7 cellular contexts compared by ENCODE assay signal in genomic region chr1:234326493-234327366, GRCh38. TPM values are rescaled to one million over a fixed set of nuclear protein-coding genes. Genes with fewer than 3 reads are reported as not detected.
A peak's percentile ranks its signal among the peaks of the same experiment; 100 is the strongest.
DNase-seq lines count a peak whose midpoint lies in the region; ATAC-seq, FAIRE-seq and TF ChIP-seq lines count a peak whose summit lies in the region.

No MANE protein-coding gene starts in this region.

- peak overlapping the region in 1 of 3 donors; percentile 19 for H3K4me3 ChIP-seq in liver (ENCODE audit: low read depth in 1 of 3, low read length in 3 of 3)

- peak overlapping the region; percentile 86 for H3K4me3 Mint-ChIP-seq in activated B cell treated with CpG ODN at 0.5 μM for 24 hours

- peak; percentile 41 for DNase-seq in GM12891 (ENCODE audit: insufficient read length, low spot score)
- DNase-seq in NCI-H1105 treated with DMSO at 0.1 percent for 48 hours (lab: John Stamatoyannopoulos, UW) = peak; percentile 37
- DNase-seq in activated B cell treated with CpG ODN at 0.5 μM for 24 hours = peak; percentile 35
- DNase-seq in cerebellum (ENCODE audit: low spot score) = peak; percentile 67
- DNase-seq in stimulated activated CD4-positive, alpha-beta T cell treated with anti-CD3 and anti-CD28 coated beads, TNF-alpha, amount 100 ng/mL, for 4 hours (ENCODE audit: low read depth in 3 of 3) = peak; percentile 40 to 60 (median 48)

- peak; percentile 67 for FAIRE-seq in GM12891 (lab: Jason Lieb, UNC)

- peaks cover 13% of the 10 kb centered on the region for H3K27me3 Mint-ChIP-seq in activated B cell treated with CpG ODN at 0.5 μM for 24 hours

- no peaks in the 10 kb centered on the region for H3K9me3 ChIP-seq in liver (ENCODE audit: control insufficient read depth in 4 of 4, low read length in 3 of 4)

- no peaks in the 10 kb centered on the region for H3K27me3 ChIP-seq in liver (ENCODE audit: control insufficient read depth in 4 of 4, insufficient read depth in 4 of 4, low read length in 3 of 4)

- TF ChIP-seq POLR2A in GM12891 (IDR thresholded peaks at IDR 0.05; ENCODE audit: low read depth, low read length) = no peak

- intact Hi-C loops in activated B cell treated with CpG ODN at 0.5 μM for 24 hours (cut with micrococcal nuclease) = loop anchor here (1.0 to 5.0 kb wide), 3 partner anchors 47 to 172 kb away; partner anchors contain the start of genes COA6 and TARBP1

- CTCF ChIA-PET in activated B cell treated with CpG ODN at 0.5 μM for 24 hours (lab: Charles Lee) = interaction anchor here (1.1 to 2.0 kb wide), 4 partner anchors 10 to 47 kb away, joined by 5 to 9 read pairs (median 6); partner anchors contain the start of gene COA6

- peaks cover 39% of the 10 kb centered on the region for H3K4me1 Mint-ChIP-seq in activated B cell treated with CpG ODN at 0.5 μM for 24 hours

- no peaks in the 10 kb centered on the region for H3K36me3 ChIP-seq in liver (ENCODE audit: control insufficient read depth in 4 of 4, insufficient read depth in 3 of 4, low read depth in 1 of 4, low read length in 3 of 4)

- TF ChIP-seq CTCF in activated B cell treated with CpG ODN at 0.5 μM for 24 hours (IDR thresholded peaks at IDR 0.05) (peak; percentile 34), liver (IDR thresholded peaks at IDR 0.05; ENCODE audit: low read depth, low read length, missing input control) (peak; percentile 62)

- H3K9me3 Mint-ChIP-seq in activated B cell treated with CpG ODN at 0.5 μM for 24 hours = no peaks in the 10 kb centered on the region

- ATAC-seq in HG02642 (IDR thresholded peaks at IDR 0.05; ENCODE audit: poor library complexity, unreplicated experiment) (peak; percentile 83), activated B cell treated with CpG ODN at 0.5 μM for 24 hours (ENCODE audit: low read depth) (peak; percentile 79)

- POLR2A ChIA-PET in activated B cell treated with CpG ODN at 0.5 μM for 24 hours (lab: Charles Lee) = interaction anchor here (0.7 to 2.2 kb wide), 2 partner anchors 45 to 47 kb away, joined by 3 to 21 read pairs; partner anchors contain the start of gene COA6

- WGBS in liver = 33% methylated on average over 20 of the region's 20 CpGs

- H3K9ac ChIP-seq in liver (ENCODE audit: low read depth in 1 of 2, low read length in 2 of 2) = no peak overlapping the region

- H3K27ac ChIP-seq in liver (ENCODE audit: low read depth in 1 of 2, low read length in 2 of 2) = no peak overlapping the region

- TF ChIP-seq RAD21 in liver (IDR thresholded peaks at IDR 0.05) = peak; percentile 73 to 81

- H3K4me1 ChIP-seq in liver (ENCODE audit: control insufficient read depth in 4 of 4, insufficient read depth in 4 of 4, low read length in 3 of 4) = peaks cover 0 to 12% (median 1%) of the 10 kb centered on the region in 4 donors

- H3K36me3 Mint-ChIP-seq in activated B cell treated with CpG ODN at 0.5 μM for 24 hours (ENCODE audit: low read depth) = no peaks in the 10 kb centered on the region

- peak overlapping the region; percentile 47 for H3K27ac Mint-ChIP-seq in activated B cell treated with CpG ODN at 0.5 μM for 24 hours

TF ChIP-seq in GM12891, 5 proteins besides CTCF, POLR2A, EP300 and RAD21:
- no peak for TF ChIP-seq SPI1 (IDR thresholded peaks at IDR 0.05; ENCODE audit: low read depth, low read length)
- TF ChIP-seq PAX5 (IDR thresholded peaks at IDR 0.05; ENCODE audit: insufficient read depth, low read length, severe bottlenecking) = no peak
- TF ChIP-seq TAF1 (IDR thresholded peaks at IDR 0.05; ENCODE audit: low read depth, low read length) = no peak
- TF ChIP-seq POLR2AphosphoS5 (IDR thresholded peaks at IDR 0.05; ENCODE audit: low read depth, low read length) = no peak
- no peak for TF ChIP-seq POU2F2 (IDR thresholded peaks at IDR 0.05; ENCODE audit: low read depth, low read length)

TF ChIP-seq in liver, 16 proteins besides CTCF, POLR2A, EP300 and RAD21:
- TF ChIP-seq RXRA (IDR thresholded peaks at IDR 0.05) (no peak), ZBTB33 (IDR thresholded peaks at IDR 0.05) (no peak), HNF4G (IDR thresholded peaks at IDR 0.05) (no peak), ATF3 (IDR thresholded peaks at IDR 0.05) (no peak), FOXA1 (IDR thresholded peaks at IDR 0.05) (no peak), JUND (IDR thresholded peaks at IDR 0.05) (no peak), HNF4A (conservative IDR thresholded peaks at IDR 0.05) (no peak), TAF1 (conservative IDR thresholded peaks at IDR 0.05) (no peak), NR2F2 (IDR thresholded peaks at IDR 0.05) (no peak), GABPA (IDR thresholded peaks at IDR 0.05 in 1 of 2, conservative IDR thresholded peaks at IDR 0.05 in 1 of 2) (no peak)
- TF ChIP-seq, protein P1, sequence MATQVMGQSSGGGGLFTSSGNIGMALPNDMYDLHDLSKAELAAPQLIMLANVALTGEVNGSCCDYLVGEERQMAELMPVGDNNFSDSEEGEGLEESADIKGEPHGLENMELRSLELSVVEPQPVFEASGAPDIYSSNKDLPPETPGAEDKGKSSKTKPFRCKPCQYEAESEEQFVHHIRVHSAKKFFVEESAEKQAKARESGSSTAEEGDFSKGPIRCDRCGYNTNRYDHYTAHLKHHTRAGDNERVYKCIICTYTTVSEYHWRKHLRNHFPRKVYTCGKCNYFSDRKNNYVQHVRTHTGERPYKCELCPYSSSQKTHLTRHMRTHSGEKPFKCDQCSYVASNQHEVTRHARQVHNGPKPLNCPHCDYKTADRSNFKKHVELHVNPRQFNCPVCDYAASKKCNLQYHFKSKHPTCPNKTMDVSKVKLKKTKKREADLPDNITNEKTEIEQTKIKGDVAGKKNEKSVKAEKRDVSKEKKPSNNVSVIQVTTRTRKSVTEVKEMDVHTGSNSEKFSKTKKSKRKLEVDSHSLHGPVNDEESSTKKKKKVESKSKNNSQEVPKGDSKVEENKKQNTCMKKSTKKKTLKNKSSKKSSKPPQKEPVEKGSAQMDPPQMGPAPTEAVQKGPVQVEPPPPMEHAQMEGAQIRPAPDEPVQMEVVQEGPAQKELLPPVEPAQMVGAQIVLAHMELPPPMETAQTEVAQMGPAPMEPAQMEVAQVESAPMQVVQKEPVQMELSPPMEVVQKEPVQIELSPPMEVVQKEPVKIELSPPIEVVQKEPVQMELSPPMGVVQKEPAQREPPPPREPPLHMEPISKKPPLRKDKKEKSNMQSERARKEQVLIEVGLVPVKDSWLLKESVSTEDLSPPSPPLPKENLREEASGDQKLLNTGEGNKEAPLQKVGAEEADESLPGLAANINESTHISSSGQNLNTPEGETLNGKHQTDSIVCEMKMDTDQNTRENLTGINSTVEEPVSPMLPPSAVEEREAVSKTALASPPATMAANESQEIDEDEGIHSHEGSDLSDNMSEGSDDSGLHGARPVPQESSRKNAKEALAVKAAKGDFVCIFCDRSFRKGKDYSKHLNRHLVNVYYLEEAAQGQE (IDR thresholded peaks at IDR 0.05) = no peak
- TF ChIP-seq, protein P2, sequence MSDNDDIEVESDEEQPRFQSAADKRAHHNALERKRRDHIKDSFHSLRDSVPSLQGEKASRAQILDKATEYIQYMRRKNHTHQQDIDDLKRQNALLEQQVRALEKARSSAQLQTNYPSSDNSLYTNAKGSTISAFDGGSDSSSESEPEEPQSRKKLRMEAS (IDR thresholded peaks at IDR 0.05) = no peak
TF ChIP-seq in liver: peak in this region for 0.

RNA-seq across cellular contexts. Expression of gene COA6, which starts 46.5 kb away (rescaled TPM):
- polyA plus RNA-seq in GM12891 (2012; ENCODE audit: low read depth, missing spikeins) = 64.0 TPM
- total RNA-seq in activated B cell treated with CpG ODN at 0.5 μM for 24 hours = 20.7 and 24.0 TPM in 2 replicates
- 10.7 TPM for total RNA-seq in cerebellum
- total RNA-seq in liver = 10 to 100 TPM in 1 of 2 donors, 1 to 10 TPM in 1; 5.3 to 17.9 TPM
- 10 to 100 TPM; 19.4 to 37.0 TPM for polyA plus RNA-seq in liver
